20 cellular contexts compared by ENCODE assay signal in the genomic region with DNA sequence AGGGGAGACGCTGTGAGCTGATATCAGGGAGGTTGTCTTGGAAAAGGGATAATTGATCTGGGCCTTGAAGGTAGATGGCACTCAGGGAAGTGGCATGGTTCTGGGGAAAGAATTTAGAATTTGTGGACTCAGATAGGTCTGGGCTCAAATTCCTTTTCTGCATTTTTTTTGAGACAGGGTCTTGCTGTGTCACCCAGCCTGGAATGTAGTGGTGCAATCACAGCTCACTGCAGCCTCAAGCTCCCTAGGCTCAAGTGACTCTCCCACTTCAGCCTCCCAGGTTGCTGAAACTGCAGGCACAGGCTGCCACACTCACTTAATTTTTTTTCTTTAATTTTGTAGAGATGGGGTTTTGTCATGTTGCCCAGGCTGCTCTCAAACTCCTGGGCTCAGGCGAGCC.
DNase-seq lines count a peak whose midpoint lies in the region; ATAC-seq and TF ChIP-seq lines count a peak whose summit lies in the region.
"Had no signal": no experiment of that assay in that cellular context is flagged by ENCODE, and none has a peak within 500 bp of the region (broad histone marks: within the 10 kb centered on the region; RNA-seq: fewer than 3 reads in every experiment).

No MANE protein-coding gene starts in this region.

- H2BK5ac ChIP-seq in IMR-90 (ENCODE audit: low read depth, low read length, poor library complexity, severe bottlenecking) (peak overlapping the region; percentile 42), mesendoderm (ENCODE audit: low read length) (no peak overlapping the region)

- H3K18ac ChIP-seq in IMR-90 (ENCODE audit: low read depth, low read length) (peak overlapping the region; percentile 58), mesendoderm (ENCODE audit: low read length) (no peak overlapping the region)

- H3K4ac ChIP-seq in IMR-90 (ENCODE audit: low read depth, low read length) (peak overlapping the region; percentile 76), mesendoderm (ENCODE audit: low read depth, low read length) (no peak overlapping the region)

- H2AFZ ChIP-seq in IMR-90 (replicated peaks; ENCODE audit: low read length, poor library complexity), result peak overlapping the region; percentile 39

- intact Hi-C loops in IMR-90 (cut with micrococcal nuclease), result no loop called here
- intact Hi-C loops in upper lobe of right lung (cut with DNase I), result no loop called here

- peak overlapping the region; percentile 55; the same call in 1 of the 2 replicates for H3K56ac ChIP-seq in IMR-90 (ENCODE audit: extremely low read depth, insufficient read depth, low read length)
- H3K56ac ChIP-seq in mesendoderm (ENCODE audit: low read length), result no peak overlapping the region

- in situ Hi-C loops in IMR-90 (cut with MboI; ENCODE audit: low sequenced_read_pairs), result no loop called here

- H4K91ac ChIP-seq in IMR-90 (ENCODE audit: insufficient read depth, low read depth, low read length), result peak overlapping the region; percentile 88

- H4K5ac ChIP-seq in IMR-90 (ENCODE audit: low read depth, low read length) (peak overlapping the region; percentile 62), mesendoderm (ENCODE audit: low read length) (no peak overlapping the region)

- no peak for TF ChIP-seq POLR2A in IMR-90 (IDR thresholded peaks at IDR 0.05; ENCODE audit: low read depth, low read length)

- H3K4me2 ChIP-seq in IMR-90 (ENCODE audit: low read depth, low read length) (0 out of 2 replicates have a peak overlapping the region, but pooled peaks have one; percentile 5), mesendoderm (ENCODE audit: low read length) (no peak overlapping the region)

- WGBS in IMR-90 (ENCODE audit: extremely low coverage in 2 of 2, insufficient read length in 1 of 2), 2 experiments, result no CpG with 5 or more reads among the region's 2 CpGs
- WGBS in mesendoderm (ENCODE audit: extremely low coverage, insufficient coverage, low lambda C conversion rate), result no CpG with 5 or more reads among the region's 2 CpGs

- ATAC-seq in IMR-90 (ENCODE audit: low read depth) (peak; percentile 75), upper lobe of right lung (peak; percentile 7), GM21723 (IDR thresholded peaks at IDR 0.05; ENCODE audit: unreplicated experiment) (no peak)
- ATAC-seq: sciatic nerve had no signal

- H3K4me3 ChIP-seq in IMR-90 (ENCODE audit: insufficient read depth, low read depth, low read length), result no peak overlapping the region
- no peak overlapping the region for H3K4me3 ChIP-seq in choroid plexus epithelial cell (ENCODE audit: low read depth, low read length)
- no peak overlapping the region for H3K4me3 ChIP-seq in mesendoderm (ENCODE audit: low read length)
- no peak overlapping the region for H3K4me3 ChIP-seq in upper lobe of right lung
- H3K4me3 ChIP-seq: testis had no signal

- no peaks in the 10 kb centered on the region for H3K79me2 ChIP-seq in mesendoderm (ENCODE audit: control insufficient read depth, insufficient read depth, low read length)

- H3K9ac ChIP-seq in IMR-90 (ENCODE audit: low read depth, low read length) (peak overlapping the region; percentile 7; the same call in 1 of the 2 replicates), mesendoderm (ENCODE audit: low read length) (no peak overlapping the region)

- DNase-seq in IMR-90 (peak; percentile 63), choroid plexus epithelial cell (ENCODE audit: low read depth) (peak; percentile 58), mesendoderm (peak; percentile 76), upper lobe of right lung (no peak), NCI-H82 treated with DMSO at 0.1 percent for 48 hours (lab: John Stamatoyannopoulos, UW; ENCODE audit: unreplicated experiment) (no peak)
- no peak for DNase-seq in activated CD8-positive, alpha-beta memory T cell treated with anti-CD3 and anti-CD28 coated beads, Interleukin-2, amount 50 U/mL, for 4 hours
- DNase-seq: activated CD4-positive, CD25-positive, alpha-beta regulatory T cell treated with anti-CD3 and anti-CD28 coated beads, Interleukin-2, amount 50 U/mL, for 72 hours; activated CD8-positive, alpha-beta memory T cell treated with anti-CD3 and anti-CD28 coated beads for 24 hours; activated naive CD4-positive, alpha-beta T cell treated with anti-CD3 and anti-CD28 coated beads, Interleukin-2, amount 10 ng/mL, durations not matched to agents 7 days and 5 days; activated T-cell treated with anti-CD3 and anti-CD28 coated beads, Interleukin-2, amount 50 U/mL, for 48 hours; COR-L47; endodermal cell; immature natural killer cell; mammary epithelial cell; NCI-H1417; NCI-H524 treated with DMSO at 0.1 percent for 48 hours; testis had no signal

- peaks cover 14% of the 10 kb centered on the region for H3K9me3 ChIP-seq in IMR-90 (ENCODE audit: control insufficient read depth, insufficient read depth, low read length)
- no peaks in the 10 kb centered on the region for H3K9me3 ChIP-seq in upper lobe of right lung
- H3K9me3 ChIP-seq: testis had no signal

- TF ChIP-seq CTCF in IMR-90 (conservative IDR thresholded peaks at IDR 0.05; ENCODE audit: low read depth, low read length) (no peak), choroid plexus epithelial cell (conservative IDR thresholded peaks at IDR 0.05; ENCODE audit: low read depth, low read length) (no peak), upper lobe of right lung (IDR thresholded peaks at IDR 0.05) (no peak)

- H3K79me1 ChIP-seq in IMR-90 (ENCODE audit: low read depth in 1 of 2, low read length in 2 of 2) (no peaks in the 10 kb centered on the region), mesendoderm (ENCODE audit: low read length) (no peaks in the 10 kb centered on the region)

- CTCF ChIA-PET in IMR-90 (lab: Yijun Ruan, JAX), result no interaction called here

- no peaks in the 10 kb centered on the region for H4K20me1 ChIP-seq in IMR-90 (ENCODE audit: insufficient read depth, low read length)

- H2BK20ac ChIP-seq in IMR-90 (ENCODE audit: low read depth, low read length), result peak overlapping the region; percentile 81

- peaks cover 3% of the 10 kb centered on the region; the same call in 1 of the 2 replicates for H3K9me1 ChIP-seq in IMR-90 (ENCODE audit: insufficient read depth, low read length)

- no TSS peak for BruUV-seq in IMR-90 (replicated peaks; lab: Mats Ljungman, UMichigan)

- POLR2A ChIA-PET in IMR-90 (lab: Charles Lee; ENCODE audit: unreplicated experiment), result no interaction called here

- H3K27ac ChIP-seq in IMR-90 (ENCODE audit: insufficient read depth, low read length) (peak overlapping the region; percentile 80; the same call in 1 of the 2 replicates), mesendoderm (ENCODE audit: low read depth, low read length) (no peak overlapping the region), upper lobe of right lung (peak overlapping the region; percentile 51)
- H3K27ac ChIP-seq: HL-60, testis had no signal

- peaks cover 8% of the 10 kb centered on the region for H3K4me1 ChIP-seq in IMR-90 (ENCODE audit: control insufficient read depth, insufficient read depth, low read length)
- H3K4me1 ChIP-seq in mesendoderm (ENCODE audit: control insufficient read depth, low read depth, low read length), result no peaks in the 10 kb centered on the region
- peaks cover 23% of the 10 kb centered on the region for H3K4me1 ChIP-seq in upper lobe of right lung

- H2BK15ac ChIP-seq in IMR-90 (ENCODE audit: low read depth, low read length), result peak overlapping the region; percentile 96
- H2BK15ac ChIP-seq in mesendoderm (replicated peaks; ENCODE audit: low read depth), result no peak overlapping the region

- H2AK9ac ChIP-seq in IMR-90 (replicated peaks; ENCODE audit: low read depth, low read length, poor library complexity), result no peak overlapping the region

- H2AK5ac ChIP-seq in IMR-90 (ENCODE audit: low read depth, low read length) (peak overlapping the region; percentile 90), mesendoderm (ENCODE audit: low read length) (no peak overlapping the region)

- H2BK120ac ChIP-seq in IMR-90 (ENCODE audit: low read depth, low read length) (peak overlapping the region; percentile 89), mesendoderm (ENCODE audit: low read depth, low read length) (no peak overlapping the region)

- peak overlapping the region; percentile 60 to 64; a peak in 3 of 4 replicates for H4K8ac ChIP-seq in IMR-90 (ENCODE audit: low read depth in 2 of 2, low read length in 2 of 2)
- no peak overlapping the region for H4K8ac ChIP-seq in mesendoderm (ENCODE audit: low read depth, low read length)

- H3K23ac ChIP-seq in IMR-90 (ENCODE audit: low read depth, low read length) (peak overlapping the region; percentile 50), mesendoderm (ENCODE audit: low read length) (no peak overlapping the region)

- TF ChIP-seq RAD21 in IMR-90 (IDR thresholded peaks at IDR 0.05; ENCODE audit: low read length), result no peak

- no peaks in the 10 kb centered on the region for H3K27me3 ChIP-seq in IMR-90 (ENCODE audit: control insufficient read depth, insufficient read depth, low read length)
- no peaks in the 10 kb centered on the region for H3K27me3 ChIP-seq in mesendoderm (ENCODE audit: insufficient read depth, low read length, poor library complexity)
- no peaks in the 10 kb centered on the region for H3K27me3 ChIP-seq in upper lobe of right lung
- H3K27me3 ChIP-seq: testis had no signal

- no peaks in the 10 kb centered on the region for H3K36me3 ChIP-seq in IMR-90 (ENCODE audit: control insufficient read depth, insufficient read depth, low read length)
- H3K36me3 ChIP-seq in mesendoderm (ENCODE audit: control insufficient read depth, insufficient read depth, low read length), result no peaks in the 10 kb centered on the region
- H3K36me3 ChIP-seq in upper lobe of right lung, result no peaks in the 10 kb centered on the region

- dilution Hi-C loops in IMR-90 (cut with HindIII; ENCODE audit: low sequenced_read_pairs, unreplicated experiment), result no loop called here

- peak overlapping the region; percentile 31 for H3K14ac ChIP-seq in IMR-90 (replicated peaks; ENCODE audit: low read depth, low read length)

TF ChIP-seq in IMR-90, 13 proteins besides CTCF, POLR2A, EP300 and RAD21 (continues in another document):
- TF ChIP-seq CEBPB (IDR thresholded peaks at IDR 0.05; ENCODE audit: low read depth, low read length), result peak; percentile 92
- TF ChIP-seq MAFK (IDR thresholded peaks at IDR 0.05; ENCODE audit: low read depth, low read length), result no peak
- 0 out of 2 replicates have a peak, but pooled peaks have one; percentile 11 for TF ChIP-seq NFE2L2 (IDR thresholded peaks at IDR 0.05; ENCODE audit: low read depth, low read length)
- TF ChIP-seq MXI1 (IDR thresholded peaks at IDR 0.05; ENCODE audit: borderline replicate concordance, low read depth, low read length), result no peak
- no peak for TF ChIP-seq FOS (IDR thresholded peaks at IDR 0.05; ENCODE audit: low read depth, low read length)
- TF ChIP-seq RCOR1 (IDR thresholded peaks at IDR 0.05; ENCODE audit: insufficient replicate concordance, low read length), result no peak
- TF ChIP-seq, protein P1, sequence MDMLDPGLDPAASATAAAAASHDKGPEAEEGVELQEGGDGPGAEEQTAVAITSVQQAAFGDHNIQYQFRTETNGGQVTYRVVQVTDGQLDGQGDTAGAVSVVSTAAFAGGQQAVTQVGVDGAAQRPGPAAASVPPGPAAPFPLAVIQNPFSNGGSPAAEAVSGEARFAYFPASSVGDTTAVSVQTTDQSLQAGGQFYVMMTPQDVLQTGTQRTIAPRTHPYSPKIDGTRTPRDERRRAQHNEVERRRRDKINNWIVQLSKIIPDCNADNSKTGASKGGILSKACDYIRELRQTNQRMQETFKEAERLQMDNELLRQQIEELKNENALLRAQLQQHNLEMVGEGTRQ (IDR thresholded peaks at IDR 0.05; ENCODE audit: low read depth, low read length), result no peak

Comparison
In these comparisons a context has a peak if more than half of its experiments do, and no peak if none do; other contexts are left out.
1. DNase-seq: peak in IMR-90 (single experiment), choroid plexus epithelial cell (single experiment) and mesendoderm (single experiment); none in upper lobe of right lung (single experiment), activated CD8-positive, alpha-beta memory T cell treated with anti-CD3 and anti-CD28 coated beads, Interleukin-2, amount 50 U/mL, for 4 hours (single experiment) and NCI-H82 treated with DMSO at 0.1 percent for 48 hours (single experiment).